8 cellular contexts compared by ENCODE assay signal in genomic region chr6:41200296-41200900, GRCh38. TPM values are rescaled to one million over a fixed set of nuclear protein-coding genes. Genes with fewer than 3 reads are reported as not detected.
DNase-seq lines count a peak whose midpoint lies in the region; ATAC-seq and TF ChIP-seq lines count a peak whose summit lies in the region.

No MANE protein-coding gene starts in this region.

- H3K36me3 ChIP-seq in Loucy (ENCODE audit: insufficient read depth, low read length), result no peaks in the 10 kb centered on the region

- peaks cover 68% of the 10 kb centered on the region for H3K4me1 Mint-ChIP-seq in activated CD8-positive, alpha-beta T cell treated with anti-CD3 and anti-CD28 coated beads, Interleukin-2, amount 10 ng/mL, durations not matched to agents 7 days and 5 days (ENCODE audit: low read depth)

- H3K9me3 Mint-ChIP-seq in activated CD8-positive, alpha-beta T cell treated with anti-CD3 and anti-CD28 coated beads, Interleukin-2, amount 10 ng/mL, durations not matched to agents 7 days and 5 days (ENCODE audit: insufficient read depth), result peaks cover 6% of the 10 kb centered on the region

- H3K9me3 ChIP-seq in Loucy (ENCODE audit: insufficient read depth, low read depth, low read length), result no peaks in the 10 kb centered on the region

- no peaks in the 10 kb centered on the region for H3K79me2 ChIP-seq in Loucy (ENCODE audit: insufficient read depth, low read length)

- TF ChIP-seq CTCF in Loucy (conservative IDR thresholded peaks at IDR 0.05; ENCODE audit: low read length) (no peak), foreskin keratinocyte (conservative IDR thresholded peaks at IDR 0.05) (no peak)

- H3K27ac ChIP-seq in foreskin keratinocyte, result no peak overlapping the region

- H4K20me1 ChIP-seq in Loucy (ENCODE audit: insufficient read depth, low read length, poor library complexity, severe bottlenecking), result no peaks in the 10 kb centered on the region

- H3K4me3 Mint-ChIP-seq in activated CD8-positive, alpha-beta T cell treated with anti-CD3 and anti-CD28 coated beads, Interleukin-2, amount 10 ng/mL, durations not matched to agents 7 days and 5 days, result peak overlapping the region; percentile 74

- H3K4me1 ChIP-seq in Loucy (ENCODE audit: insufficient read depth, low read length, poor library complexity, severe bottlenecking), result peaks cover 42% of the 10 kb centered on the region
- no peaks in the 10 kb centered on the region for H3K4me1 ChIP-seq in foreskin keratinocyte

- POLR2A ChIA-PET in activated CD8-positive, alpha-beta T cell treated with anti-CD3 and anti-CD28 coated beads, Interleukin-2, amount 10 ng/mL, durations not matched to agents 7 days and 5 days (lab: Charles Lee), result interaction anchor here (0.6 to 3.3 kb wide), 12 partner anchors 8 to 134 kb away, joined by 3 to 20 read pairs (median 4); partner anchors contain the start of genes NFYA and OARD1

- H3K4me3 ChIP-seq in Loucy (ENCODE audit: low read length, poor library complexity, severe bottlenecking), result peak overlapping the region; percentile 62

- H3K27ac Mint-ChIP-seq in activated CD8-positive, alpha-beta T cell treated with anti-CD3 and anti-CD28 coated beads, Interleukin-2, amount 10 ng/mL, durations not matched to agents 7 days and 5 days, result peak overlapping the region; percentile 98

- H2AFZ ChIP-seq in Loucy (ENCODE audit: low read length), result peak overlapping the region; percentile 20

- no peaks in the 10 kb centered on the region for H3K27me3 ChIP-seq in Loucy (ENCODE audit: insufficient read depth, low read length, poor library complexity, severe bottlenecking)
- peaks cover 19% of the 10 kb centered on the region for H3K27me3 ChIP-seq in foreskin keratinocyte

- CTCF ChIA-PET in activated CD8-positive, alpha-beta T cell treated with anti-CD3 and anti-CD28 coated beads, Interleukin-2, amount 10 ng/mL, durations not matched to agents 7 days and 5 days (lab: Charles Lee), result interaction anchor here (0.8 to 3.5 kb wide), 10 partner anchors 9 to 134 kb away, joined by 3 to 27 read pairs (median 6); partner anchors contain the start of gene NFYA

- H3K9me2 ChIP-seq in Loucy (replicated peaks; ENCODE audit: low read depth, low read length), result no peaks in the 10 kb centered on the region

- H3K27me3 Mint-ChIP-seq in activated CD8-positive, alpha-beta T cell treated with anti-CD3 and anti-CD28 coated beads, Interleukin-2, amount 10 ng/mL, durations not matched to agents 7 days and 5 days (ENCODE audit: low read depth), result no peaks in the 10 kb centered on the region

- DNase-seq in activated CD8-positive, alpha-beta T cell treated with anti-CD3 and anti-CD28 coated beads, Interleukin-2, amount 10 ng/mL, durations not matched to agents 7 days and 5 days, result peak; percentile 78
- peak in 1 of 2 donors; percentile 9 for DNase-seq in foreskin keratinocyte
- DNase-seq in stimulated activated CD4-positive, alpha-beta T cell treated with anti-CD3 and anti-CD28 coated beads, Interleukin-2, amount 100 ng/mL, for 4 hours (ENCODE audit: low read depth), result peak; percentile 26
- no peak for DNase-seq in HCEC 1CT

- H3K9ac ChIP-seq in Loucy (ENCODE audit: low read depth, low read length, poor library complexity, severe bottlenecking), result peak overlapping the region; percentile 55

- H3K4me2 ChIP-seq in Loucy (ENCODE audit: low read depth, low read length, poor library complexity, severe bottlenecking), result peak overlapping the region; percentile 73

- ATAC-seq in GM18511 (IDR thresholded peaks at IDR 0.05; ENCODE audit: unreplicated experiment), result peak; percentile 34
- peak; percentile 66 for ATAC-seq in activated CD8-positive, alpha-beta T cell treated with anti-CD3 and anti-CD28 coated beads, Interleukin-2, amount 10 ng/mL, durations not matched to agents 7 days and 5 days
- ATAC-seq in foreskin keratinocyte, result peak; percentile 21
- ATAC-seq in GM19455 (IDR thresholded peaks at IDR 0.05; ENCODE audit: unreplicated experiment), result no peak
- ATAC-seq in HG03039 (IDR thresholded peaks at IDR 0.05; ENCODE audit: unreplicated experiment), result no peak

- H3K36me3 Mint-ChIP-seq in activated CD8-positive, alpha-beta T cell treated with anti-CD3 and anti-CD28 coated beads, Interleukin-2, amount 10 ng/mL, durations not matched to agents 7 days and 5 days (ENCODE audit: low read depth), result peaks cover 39% of the 10 kb centered on the region

- peaks cover 20% of the 10 kb centered on the region for H3F3A ChIP-seq in Loucy (ENCODE audit: low read depth)

RNA-seq across cellular contexts. Expression of gene TREML2, which starts 0.6 kb away (rescaled TPM):
- total RNA-seq in activated CD8-positive, alpha-beta T cell treated with anti-CD3 and anti-CD28 coated beads, Interleukin-2, amount 10 ng/mL, durations not matched to agents 7 days and 5 days, result 10 to 100 TPM; 23.5 to 24.9 TPM
- total RNA-seq in foreskin keratinocyte, result 0.07 and 0.17 TPM in 2 replicates
- 0.04 and 0.18 TPM in 2 replicates for polyA plus RNA-seq in foreskin keratinocyte

RNA-seq across cellular contexts. Expression of gene TREML4, which starts 27.8 kb away (rescaled TPM):
- not detected for total RNA-seq in activated CD8-positive, alpha-beta T cell treated with anti-CD3 and anti-CD28 coated beads, Interleukin-2, amount 10 ng/mL, durations not matched to agents 7 days and 5 days
- not detected in 2 replicates for total RNA-seq in foreskin keratinocyte
- not detected in 2 replicates for polyA plus RNA-seq in foreskin keratinocyte

RNA-seq across cellular contexts. Expression of gene TREM2, which starts 37.5 kb away (rescaled TPM):
- total RNA-seq in activated CD8-positive, alpha-beta T cell treated with anti-CD3 and anti-CD28 coated beads, Interleukin-2, amount 10 ng/mL, durations not matched to agents 7 days and 5 days, result not detected
- 0.37 and 0.85 TPM in 2 replicates for total RNA-seq in foreskin keratinocyte
- polyA plus RNA-seq in foreskin keratinocyte, result 0.58 and 0.88 TPM in 2 replicates

RNA-seq across cellular contexts. Expression of gene TREML1, which starts 46.3 kb away (rescaled TPM):
- not detected for total RNA-seq in activated CD8-positive, alpha-beta T cell treated with anti-CD3 and anti-CD28 coated beads, Interleukin-2, amount 10 ng/mL, durations not matched to agents 7 days and 5 days
- 0.18 and 0.34 TPM in 2 replicates for total RNA-seq in foreskin keratinocyte
- 0.17 and 0.36 TPM in 2 replicates for polyA plus RNA-seq in foreskin keratinocyte

Comparison
In these comparisons a context has a peak if more than half of its experiments do, and no peak if none do; other contexts are left out.
1. ATAC-seq: peak in GM18511 (single experiment), activated CD8-positive, alpha-beta T cell treated with anti-CD3 and anti-CD28 coated beads, Interleukin-2, amount 10 ng/mL, durations not matched to agents 7 days and 5 days (single experiment) and foreskin keratinocyte (single experiment); none in GM19455 (single experiment) and HG03039 (single experiment).
2. RNA of gene TREML2, which starts 0.6 kb away (total RNA-seq): 23.5 to 24.9 TPM in activated CD8-positive, alpha-beta T cell treated with anti-CD3 and anti-CD28 coated beads, Interleukin-2, amount 10 ng/mL, durations not matched to agents 7 days and 5 days; 0.07 to 0.17 TPM in foreskin keratinocyte; every median in the first group is over 10 times any median in the second.